In genomic region chr13:72839831-72840426, GRCh38 we compare ENCODE assay signal across 8 cellular contexts. TPM values are rescaled to one million over a fixed set of nuclear protein-coding genes. Genes with fewer than 3 reads are reported as not detected.
DNase-seq lines count a peak whose midpoint lies in the region; ATAC-seq and TF ChIP-seq lines count a peak whose summit lies in the region.

No MANE protein-coding gene starts in this region.

- in situ Hi-C loops in G401 (cut with HindIII; ENCODE audit: low sequenced_read_pairs): no loop called here

- intact Hi-C loops in right cardiac atrium (cut with DNase I): no loop called here

- ATAC-seq in GM19467 (IDR thresholded peaks at IDR 0.05; ENCODE audit: unreplicated experiment): peak; percentile 89
- peak; percentile 81 for ATAC-seq in HG03457 (IDR thresholded peaks at IDR 0.05; ENCODE audit: unreplicated experiment)
- peak; percentile 49 to 64 for ATAC-seq in right cardiac atrium

- H3K27me3 ChIP-seq in OCI-LY3 (ENCODE audit: low read depth, low read length) (no peaks in the 10 kb centered on the region), right cardiac atrium (ENCODE audit: control insufficient read depth, insufficient read depth) (no peaks in the 10 kb centered on the region)

- WGBS in right cardiac atrium: 93% methylated on average over 1 of the region's 1 CpG

- H3K36me3 ChIP-seq in OCI-LY3 (replicated peaks; ENCODE audit: low read depth, low read length): peaks cover 13% of the 10 kb centered on the region

- CTCF ChIA-PET in activated naive CD4-positive, alpha-beta T cell treated with anti-CD3 and anti-CD28 coated beads, Interleukin-2, amount 10 ng/mL, durations not matched to agents 7 days and 5 days (lab: Charles Lee): interaction anchor here (0.9 to 1.2 kb wide), 4 partner anchors 12 to 867 kb away, joined by 3 read pairs; no protein-coding TSS in a partner anchor

- no peak overlapping the region for H2AFZ ChIP-seq in OCI-LY3 (ENCODE audit: low read depth, low read length)

- no peaks in the 10 kb centered on the region for H4K20me1 ChIP-seq in OCI-LY3 (ENCODE audit: insufficient read depth, low read length)

- no peaks in the 10 kb centered on the region for H3K4me1 ChIP-seq in OCI-LY3 (ENCODE audit: low read length)
- no peaks in the 10 kb centered on the region for H3K4me1 ChIP-seq in right cardiac atrium (ENCODE audit: control insufficient read depth, insufficient read depth, low read length)

- no peaks in the 10 kb centered on the region for H3K4me1 Mint-ChIP-seq in activated naive CD4-positive, alpha-beta T cell treated with anti-CD3 and anti-CD28 coated beads, Interleukin-2, amount 10 ng/mL, durations not matched to agents 7 days and 5 days

- DNase-seq in G401 (ENCODE audit: low spot score) (peak; percentile 22), right cardiac atrium (peak in 2 of 3 donors; percentile 40 to 45), occipital lobe (lab: John Stamatoyannopoulos, UW) (no peak)
- DNase-seq in activated naive CD4-positive, alpha-beta T cell treated with anti-CD3 and anti-CD28 coated beads, Interleukin-2, amount 10 ng/mL, durations not matched to agents 7 days and 5 days: peak; percentile 65
- DNase-seq in stimulated activated CD4-positive, alpha-beta T cell treated with anti-CD3 and anti-CD28 coated beads, Interleukin-1b, Interleukin-23, amount 100 ng/mL, for 48 hours: peak; percentile 22

- H3K9me3 Mint-ChIP-seq in activated naive CD4-positive, alpha-beta T cell treated with anti-CD3 and anti-CD28 coated beads, Interleukin-2, amount 10 ng/mL, durations not matched to agents 7 days and 5 days: no peaks in the 10 kb centered on the region

- H3K27ac ChIP-seq in OCI-LY3 (ENCODE audit: low read length) (no peak overlapping the region), right cardiac atrium (ENCODE audit: low read length) (no peak overlapping the region)

- H3K9me3 ChIP-seq in OCI-LY3 (ENCODE audit: insufficient read depth, low read length) (no peaks in the 10 kb centered on the region), right cardiac atrium (ENCODE audit: control insufficient read depth, low read length) (no peaks in the 10 kb centered on the region)

- H3K4me3 ChIP-seq in OCI-LY3 (ENCODE audit: low read length) (no peak overlapping the region), right cardiac atrium (ENCODE audit: low read length) (no peak overlapping the region)

- H3K4me2 ChIP-seq in OCI-LY3 (ENCODE audit: low read length): no peak overlapping the region

- no peaks in the 10 kb centered on the region for H3K27me3 Mint-ChIP-seq in activated naive CD4-positive, alpha-beta T cell treated with anti-CD3 and anti-CD28 coated beads, Interleukin-2, amount 10 ng/mL, durations not matched to agents 7 days and 5 days

- H3K27ac Mint-ChIP-seq in activated naive CD4-positive, alpha-beta T cell treated with anti-CD3 and anti-CD28 coated beads, Interleukin-2, amount 10 ng/mL, durations not matched to agents 7 days and 5 days: no peak overlapping the region

- no peak overlapping the region for H3K9ac ChIP-seq in OCI-LY3 (ENCODE audit: low read length)

- H3K4me3 Mint-ChIP-seq in activated naive CD4-positive, alpha-beta T cell treated with anti-CD3 and anti-CD28 coated beads, Interleukin-2, amount 10 ng/mL, durations not matched to agents 7 days and 5 days: no peak overlapping the region

- TF ChIP-seq CTCF in OCI-LY3 (IDR thresholded peaks at IDR 0.05; ENCODE audit: low read depth, low read length): peak; percentile 91

- H3K36me3 Mint-ChIP-seq in activated naive CD4-positive, alpha-beta T cell treated with anti-CD3 and anti-CD28 coated beads, Interleukin-2, amount 10 ng/mL, durations not matched to agents 7 days and 5 days: peaks cover 17% of the 10 kb centered on the region

- no peaks in the 10 kb centered on the region for H3K79me2 ChIP-seq in OCI-LY3 (ENCODE audit: low read length)

RNA-seq across cellular contexts. Expression of gene PIBF1, which starts 58.0 kb away (rescaled TPM):
- total RNA-seq in G401 (2014; rRNA removed; shearing (Covaris generic)): 11.0 and 16.4 TPM in 2 replicates
- total RNA-seq in right cardiac atrium: 10 to 100 TPM; 11.2 to 17.7 (median 13.2) TPM
- polyA plus RNA-seq in right cardiac atrium: 10.5 TPM
- 31.5 TPM for total RNA-seq in occipital lobe

RNA-seq across cellular contexts. Expression of gene DIS3, which starts 58.2 kb away (rescaled TPM):
- 34.4 and 45.1 TPM in 2 replicates for total RNA-seq in G401 (2014; rRNA removed; shearing (Covaris generic))
- total RNA-seq in right cardiac atrium (10 to 100 TPM; 15.2 to 16.7 (median 15.6) TPM), occipital lobe (45.1 TPM)
- polyA plus RNA-seq in right cardiac atrium: 5.3 TPM
